In the genomic region with DNA sequence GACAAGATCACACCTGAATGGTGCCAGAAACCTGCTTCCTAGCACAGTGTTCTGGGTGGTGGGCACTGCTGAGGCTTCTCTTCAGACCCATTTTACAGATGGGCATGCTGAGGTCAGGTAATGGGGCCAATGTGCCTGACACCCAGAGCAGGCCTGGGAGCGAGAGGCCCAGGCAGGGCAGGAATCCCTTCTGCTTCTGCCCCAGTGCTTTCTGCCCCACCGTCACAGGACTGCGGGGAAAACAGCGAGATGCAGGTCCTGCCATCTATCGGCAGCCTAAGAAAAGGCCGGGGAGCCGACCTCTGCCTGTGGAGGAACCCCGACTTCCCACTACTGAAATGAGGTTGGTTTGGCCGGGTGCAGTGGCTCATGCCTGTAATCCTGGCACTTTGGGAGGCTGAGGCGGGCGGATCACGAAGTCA, we compare ENCODE assay signal across 1 cellular context.
TF ChIP-seq lines count a peak whose summit lies in the region.

No MANE protein-coding gene starts in this region.

TF ChIP-seq in liver, 16 proteins besides CTCF, POLR2A, EP300 and RAD21 (continued from another document):
- TF ChIP-seq, protein P1, sequence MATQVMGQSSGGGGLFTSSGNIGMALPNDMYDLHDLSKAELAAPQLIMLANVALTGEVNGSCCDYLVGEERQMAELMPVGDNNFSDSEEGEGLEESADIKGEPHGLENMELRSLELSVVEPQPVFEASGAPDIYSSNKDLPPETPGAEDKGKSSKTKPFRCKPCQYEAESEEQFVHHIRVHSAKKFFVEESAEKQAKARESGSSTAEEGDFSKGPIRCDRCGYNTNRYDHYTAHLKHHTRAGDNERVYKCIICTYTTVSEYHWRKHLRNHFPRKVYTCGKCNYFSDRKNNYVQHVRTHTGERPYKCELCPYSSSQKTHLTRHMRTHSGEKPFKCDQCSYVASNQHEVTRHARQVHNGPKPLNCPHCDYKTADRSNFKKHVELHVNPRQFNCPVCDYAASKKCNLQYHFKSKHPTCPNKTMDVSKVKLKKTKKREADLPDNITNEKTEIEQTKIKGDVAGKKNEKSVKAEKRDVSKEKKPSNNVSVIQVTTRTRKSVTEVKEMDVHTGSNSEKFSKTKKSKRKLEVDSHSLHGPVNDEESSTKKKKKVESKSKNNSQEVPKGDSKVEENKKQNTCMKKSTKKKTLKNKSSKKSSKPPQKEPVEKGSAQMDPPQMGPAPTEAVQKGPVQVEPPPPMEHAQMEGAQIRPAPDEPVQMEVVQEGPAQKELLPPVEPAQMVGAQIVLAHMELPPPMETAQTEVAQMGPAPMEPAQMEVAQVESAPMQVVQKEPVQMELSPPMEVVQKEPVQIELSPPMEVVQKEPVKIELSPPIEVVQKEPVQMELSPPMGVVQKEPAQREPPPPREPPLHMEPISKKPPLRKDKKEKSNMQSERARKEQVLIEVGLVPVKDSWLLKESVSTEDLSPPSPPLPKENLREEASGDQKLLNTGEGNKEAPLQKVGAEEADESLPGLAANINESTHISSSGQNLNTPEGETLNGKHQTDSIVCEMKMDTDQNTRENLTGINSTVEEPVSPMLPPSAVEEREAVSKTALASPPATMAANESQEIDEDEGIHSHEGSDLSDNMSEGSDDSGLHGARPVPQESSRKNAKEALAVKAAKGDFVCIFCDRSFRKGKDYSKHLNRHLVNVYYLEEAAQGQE (IDR thresholded peaks at IDR 0.05), result no peak
- TF ChIP-seq YY1 (IDR thresholded peaks at IDR 0.05) (no peak), JUND (IDR thresholded peaks at IDR 0.05) (no peak), HNF4A (conservative IDR thresholded peaks at IDR 0.05) (no peak), FOXA1 (IDR thresholded peaks at IDR 0.05) (no peak), FOXA2 (IDR thresholded peaks at IDR 0.05) (no peak), NR2F2 (IDR thresholded peaks at IDR 0.05) (no peak)
- TF ChIP-seq, protein P2, sequence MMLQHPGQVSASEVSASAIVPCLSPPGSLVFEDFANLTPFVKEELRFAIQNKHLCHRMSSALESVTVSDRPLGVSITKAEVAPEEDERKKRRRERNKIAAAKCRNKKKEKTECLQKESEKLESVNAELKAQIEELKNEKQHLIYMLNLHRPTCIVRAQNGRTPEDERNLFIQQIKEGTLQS (IDR thresholded peaks at IDR 0.05), result no peak
